1 cellular context compared by ENCODE assay signal in the genomic region with DNA sequence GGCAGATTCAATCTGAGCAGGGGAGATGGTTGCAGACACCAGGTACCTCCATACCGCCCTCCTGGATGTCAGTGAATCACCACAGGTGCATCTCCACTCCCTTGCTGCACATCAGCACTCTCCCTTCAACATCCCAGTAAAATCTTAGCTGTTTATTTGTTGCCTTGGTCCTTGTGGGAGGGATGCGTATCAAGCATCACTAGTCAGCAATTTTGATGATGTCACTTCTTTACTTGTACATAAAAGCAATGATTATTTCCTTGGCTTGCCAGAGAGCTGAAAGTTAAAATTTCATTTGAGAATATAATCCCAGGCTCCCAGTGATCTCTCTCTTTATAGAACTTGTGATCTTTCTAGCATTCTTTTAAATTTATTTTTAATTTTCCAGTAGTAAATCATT.
TF ChIP-seq lines count a peak whose summit lies in the region.

No MANE protein-coding gene starts in this region.

TF ChIP-seq in GM23338, 12 proteins besides CTCF, POLR2A, EP300 and RAD21 (continued from another document):
- TF ChIP-seq, protein P1, sequence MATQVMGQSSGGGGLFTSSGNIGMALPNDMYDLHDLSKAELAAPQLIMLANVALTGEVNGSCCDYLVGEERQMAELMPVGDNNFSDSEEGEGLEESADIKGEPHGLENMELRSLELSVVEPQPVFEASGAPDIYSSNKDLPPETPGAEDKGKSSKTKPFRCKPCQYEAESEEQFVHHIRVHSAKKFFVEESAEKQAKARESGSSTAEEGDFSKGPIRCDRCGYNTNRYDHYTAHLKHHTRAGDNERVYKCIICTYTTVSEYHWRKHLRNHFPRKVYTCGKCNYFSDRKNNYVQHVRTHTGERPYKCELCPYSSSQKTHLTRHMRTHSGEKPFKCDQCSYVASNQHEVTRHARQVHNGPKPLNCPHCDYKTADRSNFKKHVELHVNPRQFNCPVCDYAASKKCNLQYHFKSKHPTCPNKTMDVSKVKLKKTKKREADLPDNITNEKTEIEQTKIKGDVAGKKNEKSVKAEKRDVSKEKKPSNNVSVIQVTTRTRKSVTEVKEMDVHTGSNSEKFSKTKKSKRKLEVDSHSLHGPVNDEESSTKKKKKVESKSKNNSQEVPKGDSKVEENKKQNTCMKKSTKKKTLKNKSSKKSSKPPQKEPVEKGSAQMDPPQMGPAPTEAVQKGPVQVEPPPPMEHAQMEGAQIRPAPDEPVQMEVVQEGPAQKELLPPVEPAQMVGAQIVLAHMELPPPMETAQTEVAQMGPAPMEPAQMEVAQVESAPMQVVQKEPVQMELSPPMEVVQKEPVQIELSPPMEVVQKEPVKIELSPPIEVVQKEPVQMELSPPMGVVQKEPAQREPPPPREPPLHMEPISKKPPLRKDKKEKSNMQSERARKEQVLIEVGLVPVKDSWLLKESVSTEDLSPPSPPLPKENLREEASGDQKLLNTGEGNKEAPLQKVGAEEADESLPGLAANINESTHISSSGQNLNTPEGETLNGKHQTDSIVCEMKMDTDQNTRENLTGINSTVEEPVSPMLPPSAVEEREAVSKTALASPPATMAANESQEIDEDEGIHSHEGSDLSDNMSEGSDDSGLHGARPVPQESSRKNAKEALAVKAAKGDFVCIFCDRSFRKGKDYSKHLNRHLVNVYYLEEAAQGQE (IDR thresholded peaks at IDR 0.05; ENCODE audit: unreplicated experiment) = no peak
- TF ChIP-seq ZNF331 (CRISPR knock-in tag; IDR thresholded peaks at IDR 0.05; ENCODE audit: low read depth) = no peak
TF ChIP-seq in GM23338: peak in this region for 0.
